In genomic region chr2:203730866-203731265, GRCh38 we compare ENCODE assay signal across 26 cellular contexts. TPM values are rescaled to one million over a fixed set of nuclear protein-coding genes. Genes with fewer than 3 reads are reported as not detected.
A peak's percentile ranks its signal among the peaks of the same experiment; 100 is the strongest.
DNase-seq lines count a peak whose midpoint lies in the region; ATAC-seq, FAIRE-seq and TF ChIP-seq lines count a peak whose summit lies in the region.
"Had no signal": no experiment of that assay in that cellular context is flagged by ENCODE, and none has a peak within 500 bp of the region (broad histone marks: within the 10 kb centered on the region; RNA-seq: fewer than 3 reads in every experiment).

No MANE protein-coding gene starts in this region.

- no peak overlapping the region for H3K27ac ChIP-seq in foreskin keratinocyte
- H3K27ac ChIP-seq: BLaER1, coronary artery, testis had no signal

- peaks cover 84% of the 10 kb centered on the region for H3K36me3 Mint-ChIP-seq in T-helper 1 cell treated with Interleukin-12 subunit alpha and Interleukin-12 subunit beta and Interleukin-4 antibody, amounts not matched to agents 30 μg/mL and 1 μg/mL, for 36 hours (ENCODE audit: low read depth)
- H3K36me3 Mint-ChIP-seq in activated T-helper 1 cell treated with anti-CD3 and anti-CD28 coated beads, Interleukin-12 subunit alpha, Interleukin-12 subunit beta, Interleukin-2, Interleukin-4 antibody, amounts not matched to agents 30 ng/mL and 10 ng/mL and 1 ng/mL, durations not matched to agents 14 hours and 24 hours and 36 hours (ENCODE audit: low read depth) = peaks cover 83% of the 10 kb centered on the region
- H3K36me3 Mint-ChIP-seq: memory B cell had no signal

- ATAC-seq in foreskin keratinocyte = no peak
- ATAC-seq in activated CD4-positive, CD25-positive, alpha-beta regulatory T cell treated with anti-CD3 and anti-CD28 coated beads, Interleukin-2, amount 50 U/mL, for 24 hours = no peak
- no peak for ATAC-seq in GM18519 (IDR thresholded peaks at IDR 0.05; ENCODE audit: low FRiP score, unreplicated experiment)

- intact Hi-C loops in activated T-helper 1 cell treated with anti-CD3 and anti-CD28 coated beads, Interleukin-12 subunit alpha, Interleukin-12 subunit beta, Interleukin-2, Interleukin-4 antibody, amounts not matched to agents 30 ng/mL and 10 ng/mL and 1 ng/mL, durations not matched to agents 14 hours and 24 hours and 36 hours (cut with micrococcal nuclease) = loop anchor here (1.0 to 5.0 kb wide), 16 partner anchors 9 to 286 kb away; no protein-coding TSS in a partner anchor

- no peak for TF ChIP-seq CTCF in foreskin keratinocyte (conservative IDR thresholded peaks at IDR 0.05)

- no peak for DNase-seq in T-helper 1 cell
- DNase-seq in GM12892 (ENCODE audit: insufficient read length) = no peak
- DNase-seq in activated T-helper 1 cell treated with anti-CD3 and anti-CD28 coated beads, Interleukin-12 subunit alpha, Interleukin-12 subunit beta, Interleukin-2, Interleukin-4 antibody, amounts not matched to agents 30 ng/mL and 10 ng/mL and 1 ng/mL, durations not matched to agents 14 hours and 24 hours and 36 hours (ENCODE audit: low spot score) = no peak
- peak; percentile 39 to 69 for DNase-seq in foreskin keratinocyte
- no peak for DNase-seq in D341Med (ENCODE audit: low spot score)
- DNase-seq: 8988T; activated CD4-positive, alpha-beta T cell treated with anti-CD3 and anti-CD28 coated beads for 48 hours; activated effector memory CD4-positive, alpha-beta T cell treated with Interleukin-2 at 50 U/mL for 16 hours; DMS153; KBM-7; kidney glomerular epithelial cell; NCI-H1048; NCI-H2029 treated with DMSO at 0.1 percent for 48 hours; NCI-H524 treated with DMSO at 0.1 percent for 48 hours; psoas muscle; T1000; testis had no signal

- H3K27me3 Mint-ChIP-seq in T-helper 1 cell treated with Interleukin-12 subunit alpha and Interleukin-12 subunit beta and Interleukin-4 antibody, amounts not matched to agents 30 μg/mL and 1 μg/mL, for 36 hours (ENCODE audit: low read depth) = no peaks in the 10 kb centered on the region
- no peaks in the 10 kb centered on the region for H3K27me3 Mint-ChIP-seq in activated T-helper 1 cell treated with anti-CD3 and anti-CD28 coated beads, Interleukin-12 subunit alpha, Interleukin-12 subunit beta, Interleukin-2, Interleukin-4 antibody, amounts not matched to agents 30 ng/mL and 10 ng/mL and 1 ng/mL, durations not matched to agents 14 hours and 24 hours and 36 hours (ENCODE audit: insufficient read depth)

- peak overlapping the region; percentile 29 for H3K4me3 Mint-ChIP-seq in T-helper 1 cell treated with Interleukin-12 subunit alpha and Interleukin-12 subunit beta and Interleukin-4 antibody, amounts not matched to agents 30 μg/mL and 1 μg/mL, for 36 hours
- peak overlapping the region; percentile 32 for H3K4me3 Mint-ChIP-seq in activated T-helper 1 cell treated with anti-CD3 and anti-CD28 coated beads, Interleukin-12 subunit alpha, Interleukin-12 subunit beta, Interleukin-2, Interleukin-4 antibody, amounts not matched to agents 30 ng/mL and 10 ng/mL and 1 ng/mL, durations not matched to agents 14 hours and 24 hours and 36 hours
- H3K4me3 Mint-ChIP-seq: memory B cell had no signal

- peaks cover 75% of the 10 kb centered on the region for H3K4me1 Mint-ChIP-seq in T-helper 1 cell treated with Interleukin-12 subunit alpha and Interleukin-12 subunit beta and Interleukin-4 antibody, amounts not matched to agents 30 μg/mL and 1 μg/mL, for 36 hours (ENCODE audit: low read depth)
- peaks cover 92% of the 10 kb centered on the region for H3K4me1 Mint-ChIP-seq in activated T-helper 1 cell treated with anti-CD3 and anti-CD28 coated beads, Interleukin-12 subunit alpha, Interleukin-12 subunit beta, Interleukin-2, Interleukin-4 antibody, amounts not matched to agents 30 ng/mL and 10 ng/mL and 1 ng/mL, durations not matched to agents 14 hours and 24 hours and 36 hours (ENCODE audit: low read depth)
- H3K4me1 Mint-ChIP-seq: memory B cell had no signal

- FAIRE-seq in GM12892 (lab: Jason Lieb, UNC) = peak; percentile 36
- FAIRE-seq: endothelial cell of umbilical vein had no signal

- H3K27me3 ChIP-seq in foreskin keratinocyte = no peaks in the 10 kb centered on the region
- H3K27me3 ChIP-seq: BLaER1, testis had no signal

- no peaks in the 10 kb centered on the region for H3K9me3 Mint-ChIP-seq in T-helper 1 cell treated with Interleukin-12 subunit alpha and Interleukin-12 subunit beta and Interleukin-4 antibody, amounts not matched to agents 30 μg/mL and 1 μg/mL, for 36 hours
- H3K9me3 Mint-ChIP-seq in activated T-helper 1 cell treated with anti-CD3 and anti-CD28 coated beads, Interleukin-12 subunit alpha, Interleukin-12 subunit beta, Interleukin-2, Interleukin-4 antibody, amounts not matched to agents 30 ng/mL and 10 ng/mL and 1 ng/mL, durations not matched to agents 14 hours and 24 hours and 36 hours = no peaks in the 10 kb centered on the region
- H3K9me3 Mint-ChIP-seq: memory B cell had no signal

- TF ChIP-seq POLR2A in GM12892 (IDR thresholded peaks at IDR 0.05; ENCODE audit: low read depth, low read length) = no peak

- H3K27ac Mint-ChIP-seq in T-helper 1 cell treated with Interleukin-12 subunit alpha and Interleukin-12 subunit beta and Interleukin-4 antibody, amounts not matched to agents 30 μg/mL and 1 μg/mL, for 36 hours = peak overlapping the region; percentile 86
- H3K27ac Mint-ChIP-seq in activated T-helper 1 cell treated with anti-CD3 and anti-CD28 coated beads, Interleukin-12 subunit alpha, Interleukin-12 subunit beta, Interleukin-2, Interleukin-4 antibody, amounts not matched to agents 30 ng/mL and 10 ng/mL and 1 ng/mL, durations not matched to agents 14 hours and 24 hours and 36 hours = peak overlapping the region; percentile 97
- H3K27ac Mint-ChIP-seq: memory B cell had no signal

- H3K4me1 ChIP-seq in foreskin keratinocyte = peaks cover 8% of the 10 kb centered on the region
- H3K4me1 ChIP-seq: testis had no signal

RNA-seq across cellular contexts. Expression of gene CD28, which starts 24.4 kb away (rescaled TPM):
- 5.8 TPM for polyA plus RNA-seq in GM12892 (2012; ENCODE audit: missing spikeins)
- 132 and 133 TPM in 2 replicates for total RNA-seq in activated T-helper 1 cell treated with anti-CD3 and anti-CD28 coated beads, Interleukin-12 subunit alpha, Interleukin-12 subunit beta, Interleukin-2, Interleukin-4 antibody, amounts not matched to agents 30 ng/mL and 10 ng/mL and 1 ng/mL, durations not matched to agents 14 hours and 24 hours and 36 hours
- not detected in 2 replicates for total RNA-seq in foreskin keratinocyte
- polyA plus RNA-seq in foreskin keratinocyte = not detected in 2 replicates
- total RNA-seq: smooth muscle cell had no signal
- polyA plus RNA-seq: endothelial cell of umbilical vein, neural cell, smooth muscle cell had no signal

Comparison
In these comparisons a context has a peak if more than half of its experiments do, and no peak if none do; other contexts are left out.
1. DNase-seq: peak in foreskin keratinocyte (2 of 2); none in T-helper 1 cell (0 of 5), GM12892 (single experiment), activated T-helper 1 cell treated with anti-CD3 and anti-CD28 coated beads, Interleukin-12 subunit alpha, Interleukin-12 subunit beta, Interleukin-2, Interleukin-4 antibody, amounts not matched to agents 30 ng/mL and 10 ng/mL and 1 ng/mL, durations not matched to agents 14 hours and 24 hours and 36 hours (single experiment) and D341Med (single experiment).
2. RNA of gene CD28, which starts 24.4 kb away (total RNA-seq): 132 to 133 TPM in activated T-helper 1 cell treated with anti-CD3 and anti-CD28 coated beads, Interleukin-12 subunit alpha, Interleukin-12 subunit beta, Interleukin-2, Interleukin-4 antibody, amounts not matched to agents 30 ng/mL and 10 ng/mL and 1 ng/mL, durations not matched to agents 14 hours and 24 hours and 36 hours; not detected in foreskin keratinocyte; every median in the first group is over 100 times any median in the second.